Comparison of ENCODE assay signal across 25 cellular contexts in genomic region chr12:16599081-16599480, GRCh38. TPM values are rescaled to one million over a fixed set of nuclear protein-coding genes. Genes with fewer than 3 reads are reported as not detected.
A peak's percentile ranks its signal among the peaks of the same experiment; 100 is the strongest.
DNase-seq lines count a peak whose midpoint lies in the region; FAIRE-seq and TF ChIP-seq lines count a peak whose summit lies in the region.
"Had no signal": no experiment of that assay in that cellular context is flagged by ENCODE, and none has a peak within 500 bp of the region (broad histone marks: within the 10 kb centered on the region; RNA-seq: fewer than 3 reads in every experiment).

No MANE protein-coding gene starts in this region.

- POLR2A ChIA-PET in HEK293T (lab: Yijun Ruan, JAX), result no interaction called here

- CTCF ChIA-PET in HEK293T (lab: Yijun Ruan, JAX), result no interaction called here

- no peaks in the 10 kb centered on the region for H3K36me3 ChIP-seq in rectal smooth muscle tissue (ENCODE audit: control insufficient read depth, insufficient read depth, low read length)
- H3K36me3 ChIP-seq: brain microvascular endothelial cell had no signal

- peak overlapping the region in 3 of 5 experiments; percentile 42 to 81 (median 47) for H3K27ac Mint-ChIP-seq in brain
- H3K27ac Mint-ChIP-seq: activated CD4-positive, alpha-beta T cell treated with anti-CD3 and anti-CD28 coated beads for 36 hours; activated T-cell treated with anti-CD3 and anti-CD28 coated beads, Interleukin-2, amount 50 U/mL, for 24 hours; effector memory CD8-positive, alpha-beta T cell; mesothelial cell of epicardium; natural killer cell treated with Interleukin-12 subunit alpha and Interleukin-12 subunit beta and Interleukin-15 and Interleukin-18, amount 100 ng/mL, for 72 hours had no signal

- H3K36me3 Mint-ChIP-seq in brain, result peaks cover 9% of the 10 kb centered on the region
- H3K36me3 Mint-ChIP-seq: CD14-positive monocyte; mesothelial cell of epicardium; natural killer cell treated with Interleukin-12 subunit alpha and Interleukin-12 subunit beta and Interleukin-15 and Interleukin-18, amount 100 ng/mL, for 72 hours had no signal

- H3K9ac ChIP-seq in rectal smooth muscle tissue (ENCODE audit: low read length), result no peak overlapping the region

- H3K27me3 ChIP-seq in rectal smooth muscle tissue (ENCODE audit: control insufficient read depth, insufficient read depth, low read length), result no peaks in the 10 kb centered on the region

- no peak overlapping the region for H3K4me3 ChIP-seq in rectal smooth muscle tissue (ENCODE audit: low read length)
- H3K4me3 ChIP-seq: hepatocyte had no signal

- peak; percentile 84 for DNase-seq in DMS53 (lab: John Stamatoyannopoulos, UW)
- peak; percentile 54 for DNase-seq in DMS79 treated with DMSO at 0.1 percent for 48 hours (lab: John Stamatoyannopoulos, UW)
- DNase-seq in GM12892 (ENCODE audit: insufficient read length), result no peak
- no peak for DNase-seq in NCI-H524 treated with DMSO at 0.1 percent for 48 hours (lab: John Stamatoyannopoulos, UW)
- no peak for DNase-seq in HEK293T (ENCODE audit: extremely low spot score)
- DNase-seq: activated CD4-positive, alpha-beta T cell treated with anti-CD3 and anti-CD28 coated beads for 36 hours; activated CD8-positive, alpha-beta memory T cell treated with anti-CD3 and anti-CD28 coated beads for 24 hours; activated gamma-delta T cell treated with Interleukin-2 at 50 U/mL for 16 hours; activated T-cell treated with anti-CD3 and anti-CD28 coated beads, Interleukin-2, amount 50 U/mL, for 24 hours; brain microvascular endothelial cell; effector memory CD8-positive, alpha-beta T cell; foreskin melanocyte; NCI-H1694 treated with DMSO at 0.1 percent for 48 hours; NCI-H526 treated with DMSO at 0.1 percent for 48 hours; stimulated activated CD4-positive, alpha-beta T cell treated with anti-CD3 and anti-CD28 coated beads, Interleukin-12 subunit alpha, Interleukin-12 subunit beta, amount 100 ng/mL, for 4 hours; stimulated activated CD4-positive, alpha-beta T cell treated with anti-CD3 and anti-CD28 coated beads, Interleukin-4, amount 100 ng/mL, for 24 hours; stimulated activated naive CD4-positive, alpha-beta T cell; T-helper 2 cell had no signal

- H3K9me3 Mint-ChIP-seq in brain, result no peaks in the 10 kb centered on the region
- H3K9me3 Mint-ChIP-seq: mesothelial cell of epicardium had no signal

- peaks cover 1% of the 10 kb centered on the region for H3K27me3 Mint-ChIP-seq in brain
- H3K27me3 Mint-ChIP-seq: effector memory CD8-positive, alpha-beta T cell; natural killer cell treated with Interleukin-12 subunit alpha and Interleukin-12 subunit beta and Interleukin-15 and Interleukin-18, amount 100 ng/mL, for 72 hours had no signal

- H3K4me3 Mint-ChIP-seq in brain, result peak overlapping the region in 4 of 5 experiments; percentile 45 to 71 (median 48)
- H3K4me3 Mint-ChIP-seq: activated CD4-positive, alpha-beta T cell treated with anti-CD3 and anti-CD28 coated beads for 36 hours; activated T-cell treated with anti-CD3 and anti-CD28 coated beads, Interleukin-2, amount 50 U/mL, for 24 hours; CD14-positive monocyte; effector memory CD8-positive, alpha-beta T cell; mesothelial cell of epicardium; natural killer cell treated with Interleukin-12 subunit alpha and Interleukin-12 subunit beta and Interleukin-15 and Interleukin-18, amount 100 ng/mL, for 72 hours had no signal

- H3K4me1 ChIP-seq in rectal smooth muscle tissue (ENCODE audit: control insufficient read depth, insufficient read depth, low read length), result peaks cover 8% of the 10 kb centered on the region

- H3K27ac ChIP-seq in rectal smooth muscle tissue (ENCODE audit: low read depth, low read length), result peak overlapping the region; percentile 77
- H3K27ac ChIP-seq: brain microvascular endothelial cell, hepatocyte had no signal

- TF ChIP-seq POLR2A in GM12892 (IDR thresholded peaks at IDR 0.05; ENCODE audit: low read depth, low read length), result no peak

- peaks cover 82% of the 10 kb centered on the region for H3K4me1 Mint-ChIP-seq in brain
- H3K4me1 Mint-ChIP-seq: activated CD4-positive, alpha-beta T cell treated with anti-CD3 and anti-CD28 coated beads for 36 hours; CD14-positive monocyte had no signal

- FAIRE-seq in GM12892 (lab: Jason Lieb, UNC), result no peak
- FAIRE-seq: colon had no signal

- no peak for TF ChIP-seq CTCF in brain (conservative IDR thresholded peaks at IDR 0.05)

TF ChIP-seq in HEK293T, 16 proteins besides CTCF, POLR2A, EP300 and RAD21:
- TF ChIP-seq FOXM1 (IDR thresholded peaks at IDR 0.05; ENCODE audit: borderline replicate concordance) (no peak), LEF1 (IDR thresholded peaks at IDR 0.05; ENCODE audit: borderline replicate concordance) (no peak), CTBP1 (IDR thresholded peaks at IDR 0.05; ENCODE audit: borderline replicate concordance) (no peak), HDGF (IDR thresholded peaks at IDR 0.05; ENCODE audit: borderline replicate concordance) (no peak), ZNF384 (IDR thresholded peaks at IDR 0.05) (no peak), SUZ12 (IDR thresholded peaks at IDR 0.05) (no peak), ELF4 (IDR thresholded peaks at IDR 0.05) (no peak), FOXA1 (IDR thresholded peaks at IDR 0.05) (no peak), NFRKB (IDR thresholded peaks at IDR 0.05) (no peak), BHLHE40 (IDR thresholded peaks at IDR 0.05; ENCODE audit: borderline replicate concordance) (no peak), L3MBTL2 (conservative IDR thresholded peaks at IDR 0.05) (no peak), SP1 (IDR thresholded peaks at IDR 0.05) (no peak), ARNT (IDR thresholded peaks at IDR 0.05) (no peak), FOXK2 (IDR thresholded peaks at IDR 0.05) (no peak)

RNA-seq across cellular contexts. Expression of gene LMO3, which starts 6.9 kb away (rescaled TPM):
- 34.7 TPM for polyA plus RNA-seq in brain (ENCODE audit: insufficient read depth, low read depth, low replicate concordance)
- polyA plus RNA-seq in GM12892 (2012; ENCODE audit: missing spikeins), result 0.70 TPM
- polyA plus RNA-seq: CD14-positive monocyte had no signal

Comparison
In these comparisons a context has a peak if more than half of its experiments do, and no peak if none do; other contexts are left out.
1. DNase-seq: peak in DMS53 (single experiment) and DMS79 treated with DMSO at 0.1 percent for 48 hours (single experiment); none in GM12892 (single experiment), NCI-H524 treated with DMSO at 0.1 percent for 48 hours (single experiment) and HEK293T (single experiment).